In genomic region chr11:59197990-59198389, GRCh38 we compare ENCODE assay signal across 8 cellular contexts. TPM values are rescaled to one million over a fixed set of nuclear protein-coding genes. Genes with fewer than 3 reads are reported as not detected.
DNase-seq lines count a peak whose midpoint lies in the region; ATAC-seq and TF ChIP-seq lines count a peak whose summit lies in the region.

No MANE protein-coding gene starts in this region.

- H3K27ac ChIP-seq in subcutaneous abdominal adipose tissue (ENCODE audit: low read depth, low read length) (peak overlapping the region; percentile 80), transverse colon (no peak overlapping the region)

- no peak for TF ChIP-seq EP300 in transverse colon (IDR thresholded peaks at IDR 0.05; ENCODE audit: low read depth)

- intact Hi-C loops in left colon (cut with DNase I, micrococcal nuclease) = no loop called here
- intact Hi-C loops in transverse colon (cut with DNase I; ENCODE audit: low total_unique reads) = no loop called here

- TF ChIP-seq POLR2A in transverse colon (IDR thresholded peaks at IDR 0.05) = no peak

- 37% methylated on average over 9 of the region's 9 CpGs; no CpG with 5 or more reads in 1 of the 2 donors for WGBS in transverse colon (ENCODE audit: low coverage in 1 of 2), 2 donors

- peak; percentile 35 for ATAC-seq in left colon
- ATAC-seq in GM21526 (IDR thresholded peaks at IDR 0.05; ENCODE audit: low FRiP score, unreplicated experiment) = no peak

- H3K4me3 ChIP-seq in subcutaneous abdominal adipose tissue (ENCODE audit: low read depth in 1 of 5, low read length in 5 of 5) = no peak overlapping the region
- H3K4me3 ChIP-seq in transverse colon = no peak overlapping the region

- peaks cover 38 to 77% (median 60%) of the 10 kb centered on the region in 5 donors for H3K36me3 ChIP-seq in subcutaneous abdominal adipose tissue (ENCODE audit: control insufficient read depth in 5 of 5, insufficient read depth in 5 of 5, low read length in 5 of 5)
- H3K36me3 ChIP-seq in transverse colon = peaks cover 0 to 14% (median 7%) of the 10 kb centered on the region in 4 donors

- no peaks in the 10 kb centered on the region for H3K27me3 ChIP-seq in subcutaneous abdominal adipose tissue (ENCODE audit: control insufficient read depth in 5 of 5, insufficient read depth in 4 of 5, low read length in 5 of 5)
- no peaks in the 10 kb centered on the region for H3K27me3 ChIP-seq in transverse colon

- in situ Hi-C loops in transverse colon (cut with MboI; ENCODE audit: low pct_ligation_motif_present in 1 of 4, low pct_unique_long_range_greater_than_20kb in 1 of 4, low sequenced_read_pairs in 3 of 4) = no loop called here

- H3K4me1 ChIP-seq in subcutaneous abdominal adipose tissue (ENCODE audit: control insufficient read depth in 5 of 5, insufficient read depth in 5 of 5, low read length in 5 of 5) (peaks cover 17 to 68% (median 23%) of the 10 kb centered on the region in 5 donors), transverse colon (peaks cover 0 to 17% (median 0%) of the 10 kb centered on the region in 4 donors)

- DNase-seq in H4 (ENCODE audit: low spot score) (peak; percentile 50), brain pericyte (ENCODE audit: low read depth, low spot score) (peak; percentile 5), left colon (no peak), transverse colon (no peak), NCI-H146 (lab: John Stamatoyannopoulos, UW) (no peak)
- DNase-seq in activated CD4-positive, alpha-beta T cell treated with anti-CD3 and anti-CD28 coated beads for 1 hour = no peak

- no peak for TF ChIP-seq CTCF in transverse colon (IDR thresholded peaks at IDR 0.05)

- H3K9ac ChIP-seq in subcutaneous abdominal adipose tissue (ENCODE audit: low read length in 5 of 5) = peak overlapping the region in 3 of 5 donors; percentile 4 to 66 (median 42)

- H3K9me3 ChIP-seq in subcutaneous abdominal adipose tissue (ENCODE audit: control insufficient read depth in 5 of 5, low read length in 5 of 5) (no peaks in the 10 kb centered on the region), transverse colon (no peaks in the 10 kb centered on the region)

RNA-seq across cellular contexts. Expression of gene MPEG1, which starts 14.7 kb away (rescaled TPM):
- total RNA-seq in H4 (2014; rRNA removed; shearing (Covaris generic)) = not detected in 2 replicates
- total RNA-seq in left colon (10 to 100 TPM in 1 of 2 donors, 1 to 10 TPM in 1; 5.0 to 24.2 TPM), transverse colon (10 to 100 TPM in 1 of 4 donors, 1 to 10 TPM in 3; 4.6 to 16.5 (median 7.5) TPM)

RNA-seq across cellular contexts. Expression of gene DTX4, which starts 26.1 kb away (rescaled TPM):
- 0.58 and 1.6 TPM in 2 replicates for total RNA-seq in H4 (2014; rRNA removed; shearing (Covaris generic))
- total RNA-seq in left colon (10 to 100 TPM; 58.4 to 62.4 TPM), transverse colon (10 to 100 TPM; 61.3 to 95.3 (median 77.6) TPM)

RNA-seq across cellular contexts. Expression of gene FAM111A, which starts 55.3 kb away (rescaled TPM):
- total RNA-seq in H4 (2014; rRNA removed; shearing (Covaris generic)) = 84.4 and 95.2 TPM in 2 replicates
- total RNA-seq in left colon = 10 to 100 TPM; 25.0 to 27.8 TPM
- 10 to 100 TPM; 17.6 to 62.1 (median 26.2) TPM for total RNA-seq in transverse colon

Comparison
In these comparisons a context has a peak if more than half of its experiments do, and no peak if none do; other contexts are left out.
1. DNase-seq: peak in H4 (single experiment) and brain pericyte (single experiment); none in left colon (0 of 2), transverse colon (single experiment), activated CD4-positive, alpha-beta T cell treated with anti-CD3 and anti-CD28 coated beads for 1 hour (single experiment) and NCI-H146 (single experiment).
2. RNA of gene DTX4, which starts 26.1 kb away (total RNA-seq): 61.3 to 95.3 TPM in transverse colon and 58.4 to 62.4 TPM in left colon; 0.58 to 1.6 TPM in H4; every median in the first group is over 10 times any median in the second.